ENCODE assay signal across 17 cellular contexts in genomic region chr3:111709645-111710044, GRCh38. TPM values are rescaled to one million over a fixed set of nuclear protein-coding genes. Genes with fewer than 3 reads are reported as not detected.
DNase-seq lines count a peak whose midpoint lies in the region; ATAC-seq and TF ChIP-seq lines count a peak whose summit lies in the region.
"Had no signal": no experiment of that assay in that cellular context is flagged by ENCODE, and none has a peak within 500 bp of the region (broad histone marks: within the 10 kb centered on the region; RNA-seq: fewer than 3 reads in every experiment).

No MANE protein-coding gene starts in this region.

- CTCF ChIA-PET in activated CD8-positive, alpha-beta T cell treated with anti-CD3 and anti-CD28 coated beads, Interleukin-2, amount 10 ng/mL, durations not matched to agents 7 days and 5 days (lab: Charles Lee): interaction anchor here (1.3 to 4.1 kb wide), 4 partner anchors 7 to 334 kb away, joined by 4 to 33 read pairs (median 14); no protein-coding TSS in a partner anchor

- no peak overlapping the region for H3K4me2 ChIP-seq in smooth muscle cell
- H3K4me2 ChIP-seq: BLaER1 treated with 17β-estradiol and CSF1 and Interleukin-3, amounts not matched to agents 10 nM and 100 nM had no signal

- H3K36me3 ChIP-seq in mucosa of descending colon (ENCODE audit: low read depth) (no peaks in the 10 kb centered on the region), smooth muscle cell (ENCODE audit: low read depth) (no peaks in the 10 kb centered on the region)

- H3K4me3 ChIP-seq in mucosa of descending colon (no peak overlapping the region), smooth muscle cell (no peak overlapping the region)
- H3K4me3 ChIP-seq: BLaER1 treated with 17β-estradiol and CSF1 and Interleukin-3, amounts not matched to agents 10 nM and 100 nM had no signal

- TF ChIP-seq CTCF in mucosa of descending colon (IDR thresholded peaks at IDR 0.05): no peak
- TF ChIP-seq CTCF in smooth muscle cell (IDR thresholded peaks at IDR 0.05; ENCODE audit: borderline replicate concordance, insufficient read depth, poor library complexity, severe bottlenecking): no peak

- H3K9me3 ChIP-seq in mucosa of descending colon (no peaks in the 10 kb centered on the region), smooth muscle cell (replicated peaks; ENCODE audit: low read depth) (no peaks in the 10 kb centered on the region)
- H3K9me3 ChIP-seq: BLaER1 treated with 17β-estradiol and CSF1 and Interleukin-3, amounts not matched to agents 10 nM and 100 nM had no signal

- intact Hi-C loops in mucosa of descending colon (cut with DNase I, micrococcal nuclease): no loop called here

- H3K27me3 ChIP-seq in smooth muscle cell (ENCODE audit: low read depth): no peaks in the 10 kb centered on the region
- H3K27me3 ChIP-seq: BLaER1 treated with 17β-estradiol and CSF1 and Interleukin-3, amounts not matched to agents 10 nM and 100 nM had no signal

- H3K4me3 Mint-ChIP-seq in stimulated activated naive CD8-positive, alpha-beta T cell treated with anti-CD3 and anti-CD28 coated beads, Interleukin-15, amount 100 ng/mL, for 72 hours: no peak overlapping the region
- H3K4me3 Mint-ChIP-seq in activated CD8-positive, alpha-beta T cell treated with anti-CD3 and anti-CD28 coated beads, Interleukin-2, amount 10 ng/mL, durations not matched to agents 7 days and 5 days: no peak overlapping the region

- H3K4me1 Mint-ChIP-seq in stimulated activated naive CD8-positive, alpha-beta T cell treated with anti-CD3 and anti-CD28 coated beads, Interleukin-15, amount 100 ng/mL, for 72 hours: peaks cover 34% of the 10 kb centered on the region
- H3K4me1 Mint-ChIP-seq in activated CD8-positive, alpha-beta T cell treated with anti-CD3 and anti-CD28 coated beads, Interleukin-2, amount 10 ng/mL, durations not matched to agents 7 days and 5 days (ENCODE audit: low read depth): peaks cover 14% of the 10 kb centered on the region

- H3K36me3 Mint-ChIP-seq in activated CD8-positive, alpha-beta T cell treated with anti-CD3 and anti-CD28 coated beads, Interleukin-2, amount 10 ng/mL, durations not matched to agents 7 days and 5 days (ENCODE audit: low read depth): peaks cover 52% of the 10 kb centered on the region

- no peaks in the 10 kb centered on the region for H3K9me3 Mint-ChIP-seq in stimulated activated naive CD8-positive, alpha-beta T cell treated with anti-CD3 and anti-CD28 coated beads, Interleukin-15, amount 100 ng/mL, for 72 hours
- H3K9me3 Mint-ChIP-seq in activated CD8-positive, alpha-beta T cell treated with anti-CD3 and anti-CD28 coated beads, Interleukin-2, amount 10 ng/mL, durations not matched to agents 7 days and 5 days (ENCODE audit: insufficient read depth): no peaks in the 10 kb centered on the region

- POLR2A ChIA-PET in activated CD8-positive, alpha-beta T cell treated with anti-CD3 and anti-CD28 coated beads, Interleukin-2, amount 10 ng/mL, durations not matched to agents 7 days and 5 days (lab: Charles Lee): no interaction called here

- no peak overlapping the region for H3K9ac ChIP-seq in smooth muscle cell (ENCODE audit: low read depth)
- H3K9ac ChIP-seq: BLaER1 treated with 17β-estradiol and CSF1 and Interleukin-3, amounts not matched to agents 10 nM and 100 nM had no signal

- H3K4me1 ChIP-seq in mucosa of descending colon (ENCODE audit: low read depth): no peaks in the 10 kb centered on the region
- no peaks in the 10 kb centered on the region for H3K4me1 ChIP-seq in smooth muscle cell (ENCODE audit: low read depth)

- H3K27ac ChIP-seq in smooth muscle cell (ENCODE audit: low read depth): no peak overlapping the region
- H3K27ac ChIP-seq: BLaER1 treated with 17β-estradiol and CSF1 and Interleukin-3, amounts not matched to agents 10 nM and 100 nM had no signal

- no peaks in the 10 kb centered on the region for H3K79me2 ChIP-seq in smooth muscle cell (ENCODE audit: low read depth)

- H4K20me1 ChIP-seq in smooth muscle cell (ENCODE audit: low read depth): no peaks in the 10 kb centered on the region
- H4K20me1 ChIP-seq: BLaER1 treated with 17β-estradiol and CSF1 and Interleukin-3, amounts not matched to agents 10 nM and 100 nM had no signal

- H2AFZ ChIP-seq in smooth muscle cell (ENCODE audit: low read depth): no peak overlapping the region

- no peak for DNase-seq in stimulated activated naive CD8-positive, alpha-beta T cell treated with anti-CD3 and anti-CD28 coated beads, Interleukin-15, Interleukin-2, amounts not matched to agents 100 U/mL and 50 U/mL, for 24 hours
- no peak for DNase-seq in stimulated activated naive CD8-positive, alpha-beta T cell treated with anti-CD3 and anti-CD28 coated beads, Interleukin-15, amount 100 ng/mL, for 72 hours
- DNase-seq in activated CD8-positive, alpha-beta T cell treated with anti-CD3 and anti-CD28 coated beads, Interleukin-2, amount 10 ng/mL, durations not matched to agents 7 days and 5 days: no peak
- DNase-seq in mucosa of descending colon (no peak), smooth muscle cell (lab: John Stamatoyannopoulos, UW; ENCODE audit: unreplicated experiment) (no peak)
- no peak for DNase-seq in stimulated activated CD4-positive, alpha-beta T cell treated with anti-CD3 and anti-CD28 coated beads, Interleukin-4, amount 100 ng/mL, for 4 hours
- DNase-seq: DND-41, NCI-H1092 treated with DMSO at 0.1 percent for 48 hours, NCI-H146, NCI-H2029 treated with DMSO at 0.1 percent for 48 hours, NCI-H2171, NCI-H446, NCI-H69 had no signal

- H3K27ac Mint-ChIP-seq in stimulated activated naive CD8-positive, alpha-beta T cell treated with anti-CD3 and anti-CD28 coated beads, Interleukin-15, amount 100 ng/mL, for 72 hours: no peak overlapping the region
- peak overlapping the region; percentile 8 for H3K27ac Mint-ChIP-seq in activated CD8-positive, alpha-beta T cell treated with anti-CD3 and anti-CD28 coated beads, Interleukin-2, amount 10 ng/mL, durations not matched to agents 7 days and 5 days

- H3K27me3 Mint-ChIP-seq in stimulated activated naive CD8-positive, alpha-beta T cell treated with anti-CD3 and anti-CD28 coated beads, Interleukin-15, amount 100 ng/mL, for 72 hours: no peaks in the 10 kb centered on the region
- H3K27me3 Mint-ChIP-seq in activated CD8-positive, alpha-beta T cell treated with anti-CD3 and anti-CD28 coated beads, Interleukin-2, amount 10 ng/mL, durations not matched to agents 7 days and 5 days (ENCODE audit: low read depth): no peaks in the 10 kb centered on the region

- peak; percentile 19 for ATAC-seq in stimulated activated naive CD8-positive, alpha-beta T cell treated with anti-CD3 and anti-CD28 coated beads, Interleukin-15, Interleukin-2, amounts not matched to agents 100 U/mL and 50 U/mL, for 24 hours
- no peak for ATAC-seq in stimulated activated naive CD8-positive, alpha-beta T cell treated with anti-CD3 and anti-CD28 coated beads, Interleukin-15, amount 100 ng/mL, for 72 hours
- no peak for ATAC-seq in activated CD8-positive, alpha-beta T cell treated with anti-CD3 and anti-CD28 coated beads, Interleukin-2, amount 10 ng/mL, durations not matched to agents 7 days and 5 days
- peak; percentile 20 for ATAC-seq in mucosa of descending colon
- ATAC-seq in HG02885 (IDR thresholded peaks at IDR 0.05; ENCODE audit: poor library complexity, unreplicated experiment): no peak
- ATAC-seq: Panc1 had no signal

- no peaks in the 10 kb centered on the region for H3F3A ChIP-seq in smooth muscle cell (ENCODE audit: low read depth)

- 95% methylated on average over 5 of the region's 5 CpGs for WGBS in smooth muscle cell (ENCODE audit: low lambda C conversion rate)

RNA-seq across cellular contexts. Expression of gene PLCXD2, which starts 35.2 kb away (rescaled TPM):
- total RNA-seq in activated CD8-positive, alpha-beta T cell treated with anti-CD3 and anti-CD28 coated beads, Interleukin-2, amount 10 ng/mL, durations not matched to agents 7 days and 5 days: 10 to 100 TPM; 14.5 to 16.2 TPM
- 1 to 10 TPM; 2.5 to 9.8 (median 4.6) TPM for total RNA-seq in mucosa of descending colon
- total RNA-seq in smooth muscle cell: 5.1 and 10.9 TPM in 2 replicates
- polyA plus RNA-seq in smooth muscle cell: 1.1 and 4.3 TPM in 2 replicates
- total RNA-seq: G401 had no signal

Comparison
In these comparisons a context has a peak if more than half of its experiments do, and no peak if none do; other contexts are left out.
1. ATAC-seq: peak in stimulated activated naive CD8-positive, alpha-beta T cell treated with anti-CD3 and anti-CD28 coated beads, Interleukin-15, Interleukin-2, amounts not matched to agents 100 U/mL and 50 U/mL, for 24 hours (single experiment) and mucosa of descending colon (single experiment); none in stimulated activated naive CD8-positive, alpha-beta T cell treated with anti-CD3 and anti-CD28 coated beads, Interleukin-15, amount 100 ng/mL, for 72 hours (single experiment), activated CD8-positive, alpha-beta T cell treated with anti-CD3 and anti-CD28 coated beads, Interleukin-2, amount 10 ng/mL, durations not matched to agents 7 days and 5 days (single experiment) and HG02885 (single experiment).